1 cellular context compared by ENCODE assay signal in the genomic region with DNA sequence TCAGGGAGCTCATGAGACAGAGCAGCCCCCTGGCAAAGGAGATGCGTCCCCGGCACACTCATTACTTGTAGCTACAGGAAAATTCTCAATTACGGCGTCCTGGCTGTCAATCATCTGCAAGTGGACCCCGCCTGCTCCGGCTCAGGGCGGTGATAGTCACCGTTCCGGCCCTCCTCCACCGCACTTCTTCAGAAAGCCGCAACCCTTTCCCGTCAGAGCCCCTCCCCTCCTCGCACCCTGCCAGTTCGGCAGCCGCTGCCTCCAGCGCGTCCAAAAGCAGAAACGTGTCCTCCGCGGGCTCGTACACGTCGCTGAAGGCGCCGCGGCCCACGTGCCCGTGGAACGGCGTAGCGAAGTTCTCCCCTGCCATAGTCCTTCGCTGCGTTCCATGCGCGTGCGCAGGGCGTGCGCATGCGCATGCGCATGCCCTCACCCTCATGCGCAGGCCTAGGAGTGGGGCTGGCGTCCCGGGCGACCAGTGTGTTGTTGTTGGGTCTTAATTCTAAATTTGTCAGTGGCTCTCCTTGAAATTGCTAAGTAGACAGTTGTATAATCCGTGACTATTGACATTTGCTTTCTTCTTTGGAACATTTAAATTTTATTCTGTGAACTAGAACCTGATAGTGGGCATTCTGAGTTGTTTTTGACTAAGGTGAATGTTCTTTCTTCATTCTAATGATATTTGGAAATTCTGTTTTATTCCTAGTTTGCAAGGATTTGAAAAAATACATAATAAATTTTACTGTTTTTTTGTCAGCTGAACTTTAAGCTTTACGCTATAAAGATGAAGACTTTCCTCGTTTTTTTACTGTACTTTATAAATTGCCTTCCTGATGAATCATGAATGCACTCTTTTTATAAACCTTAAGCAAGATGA.
TF ChIP-seq lines count a peak whose summit lies in the region.

No MANE protein-coding gene starts in this region.

TF ChIP-seq in HepG2, 621 proteins besides CTCF, POLR2A, EP300 and RAD21 (continued from another document and continues in another):
- TF ChIP-seq ZNF33B (CRISPR knock-in tag; IDR thresholded peaks at IDR 0.05): peak; percentile 99; the same call in 1 of the 2 replicates
- TF ChIP-seq, protein P1, sequence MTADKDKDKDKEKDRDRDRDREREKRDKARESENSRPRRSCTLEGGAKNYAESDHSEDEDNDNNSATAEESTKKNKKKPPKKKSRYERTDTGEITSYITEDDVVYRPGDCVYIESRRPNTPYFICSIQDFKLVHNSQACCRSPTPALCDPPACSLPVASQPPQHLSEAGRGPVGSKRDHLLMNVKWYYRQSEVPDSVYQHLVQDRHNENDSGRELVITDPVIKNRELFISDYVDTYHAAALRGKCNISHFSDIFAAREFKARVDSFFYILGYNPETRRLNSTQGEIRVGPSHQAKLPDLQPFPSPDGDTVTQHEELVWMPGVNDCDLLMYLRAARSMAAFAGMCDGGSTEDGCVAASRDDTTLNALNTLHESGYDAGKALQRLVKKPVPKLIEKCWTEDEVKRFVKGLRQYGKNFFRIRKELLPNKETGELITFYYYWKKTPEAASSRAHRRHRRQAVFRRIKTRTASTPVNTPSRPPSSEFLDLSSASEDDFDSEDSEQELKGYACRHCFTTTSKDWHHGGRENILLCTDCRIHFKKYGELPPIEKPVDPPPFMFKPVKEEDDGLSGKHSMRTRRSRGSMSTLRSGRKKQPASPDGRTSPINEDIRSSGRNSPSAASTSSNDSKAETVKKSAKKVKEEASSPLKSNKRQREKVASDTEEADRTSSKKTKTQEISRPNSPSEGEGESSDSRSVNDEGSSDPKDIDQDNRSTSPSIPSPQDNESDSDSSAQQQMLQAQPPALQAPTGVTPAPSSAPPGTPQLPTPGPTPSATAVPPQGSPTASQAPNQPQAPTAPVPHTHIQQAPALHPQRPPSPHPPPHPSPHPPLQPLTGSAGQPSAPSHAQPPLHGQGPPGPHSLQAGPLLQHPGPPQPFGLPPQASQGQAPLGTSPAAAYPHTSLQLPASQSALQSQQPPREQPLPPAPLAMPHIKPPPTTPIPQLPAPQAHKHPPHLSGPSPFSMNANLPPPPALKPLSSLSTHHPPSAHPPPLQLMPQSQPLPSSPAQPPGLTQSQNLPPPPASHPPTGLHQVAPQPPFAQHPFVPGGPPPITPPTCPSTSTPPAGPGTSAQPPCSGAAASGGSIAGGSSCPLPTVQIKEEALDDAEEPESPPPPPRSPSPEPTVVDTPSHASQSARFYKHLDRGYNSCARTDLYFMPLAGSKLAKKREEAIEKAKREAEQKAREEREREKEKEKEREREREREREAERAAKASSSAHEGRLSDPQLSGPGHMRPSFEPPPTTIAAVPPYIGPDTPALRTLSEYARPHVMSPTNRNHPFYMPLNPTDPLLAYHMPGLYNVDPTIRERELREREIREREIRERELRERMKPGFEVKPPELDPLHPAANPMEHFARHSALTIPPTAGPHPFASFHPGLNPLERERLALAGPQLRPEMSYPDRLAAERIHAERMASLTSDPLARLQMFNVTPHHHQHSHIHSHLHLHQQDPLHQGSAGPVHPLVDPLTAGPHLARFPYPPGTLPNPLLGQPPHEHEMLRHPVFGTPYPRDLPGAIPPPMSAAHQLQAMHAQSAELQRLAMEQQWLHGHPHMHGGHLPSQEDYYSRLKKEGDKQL (CRISPR knock-in tag; IDR thresholded peaks at IDR 0.05; ENCODE audit: low read depth): peak; percentile 62
- TF ChIP-seq, protein P2, sequence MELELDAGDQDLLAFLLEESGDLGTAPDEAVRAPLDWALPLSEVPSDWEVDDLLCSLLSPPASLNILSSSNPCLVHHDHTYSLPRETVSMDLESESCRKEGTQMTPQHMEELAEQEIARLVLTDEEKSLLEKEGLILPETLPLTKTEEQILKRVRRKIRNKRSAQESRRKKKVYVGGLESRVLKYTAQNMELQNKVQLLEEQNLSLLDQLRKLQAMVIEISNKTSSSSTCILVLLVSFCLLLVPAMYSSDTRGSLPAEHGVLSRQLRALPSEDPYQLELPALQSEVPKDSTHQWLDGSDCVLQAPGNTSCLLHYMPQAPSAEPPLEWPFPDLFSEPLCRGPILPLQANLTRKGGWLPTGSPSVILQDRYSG (CRISPR knock-in tag; IDR thresholded peaks at IDR 0.05): peak; percentile 92
- TF ChIP-seq GTF3A (CRISPR knock-in tag; conservative IDR thresholded peaks at IDR 0.05): no peak; the same call in 1 of the 2 replicates
- TF ChIP-seq NCOA2 (CRISPR knock-in tag; IDR thresholded peaks at IDR 0.05): peak; percentile 79
- TF ChIP-seq, protein P3, sequence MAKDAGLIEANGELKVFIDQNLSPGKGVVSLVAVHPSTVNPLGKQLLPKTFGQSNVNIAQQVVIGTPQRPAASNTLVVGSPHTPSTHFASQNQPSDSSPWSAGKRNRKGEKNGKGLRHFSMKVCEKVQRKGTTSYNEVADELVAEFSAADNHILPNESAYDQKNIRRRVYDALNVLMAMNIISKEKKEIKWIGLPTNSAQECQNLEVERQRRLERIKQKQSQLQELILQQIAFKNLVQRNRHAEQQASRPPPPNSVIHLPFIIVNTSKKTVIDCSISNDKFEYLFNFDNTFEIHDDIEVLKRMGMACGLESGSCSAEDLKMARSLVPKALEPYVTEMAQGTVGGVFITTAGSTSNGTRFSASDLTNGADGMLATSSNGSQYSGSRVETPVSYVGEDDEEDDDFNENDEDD (CRISPR knock-in tag; IDR thresholded peaks at IDR 0.05; ENCODE audit: borderline replicate concordance): peak; percentile 98
- no peak for TF ChIP-seq HNF4A (CRISPR knock-in tag; IDR thresholded peaks at IDR 0.05)
- TF ChIP-seq ZNF558 (CRISPR knock-in tag; IDR thresholded peaks at IDR 0.05; ENCODE audit: borderline replicate concordance): peak; percentile 93; the same call in 1 of the 2 replicates
- no peak for TF ChIP-seq HNRNPH1 (optimal IDR thresholded peaks at IDR 0.05; ENCODE audit: low read depth, low read length)
- peak; percentile 94; the same call in 1 of the 2 replicates for TF ChIP-seq ZNF101 (CRISPR knock-in tag; IDR thresholded peaks at IDR 0.05; ENCODE audit: borderline replicate concordance, low read depth)
- peak; percentile 95; the same call in 1 of the 2 replicates for TF ChIP-seq ZNF124 (CRISPR knock-in tag; IDR thresholded peaks at IDR 0.05)
- peak; percentile 98 for TF ChIP-seq KDM2A (CRISPR knock-in tag; IDR thresholded peaks at IDR 0.05; ENCODE audit: borderline replicate concordance, low read depth)
- TF ChIP-seq, protein P4, sequence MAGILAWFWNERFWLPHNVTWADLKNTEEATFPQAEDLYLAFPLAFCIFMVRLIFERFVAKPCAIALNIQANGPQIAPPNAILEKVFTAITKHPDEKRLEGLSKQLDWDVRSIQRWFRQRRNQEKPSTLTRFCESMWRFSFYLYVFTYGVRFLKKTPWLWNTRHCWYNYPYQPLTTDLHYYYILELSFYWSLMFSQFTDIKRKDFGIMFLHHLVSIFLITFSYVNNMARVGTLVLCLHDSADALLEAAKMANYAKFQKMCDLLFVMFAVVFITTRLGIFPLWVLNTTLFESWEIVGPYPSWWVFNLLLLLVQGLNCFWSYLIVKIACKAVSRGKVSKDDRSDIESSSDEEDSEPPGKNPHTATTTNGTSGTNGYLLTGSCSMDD (CRISPR knock-in tag; IDR thresholded peaks at IDR 0.05): peak; percentile 95
- TF ChIP-seq, protein P5, sequence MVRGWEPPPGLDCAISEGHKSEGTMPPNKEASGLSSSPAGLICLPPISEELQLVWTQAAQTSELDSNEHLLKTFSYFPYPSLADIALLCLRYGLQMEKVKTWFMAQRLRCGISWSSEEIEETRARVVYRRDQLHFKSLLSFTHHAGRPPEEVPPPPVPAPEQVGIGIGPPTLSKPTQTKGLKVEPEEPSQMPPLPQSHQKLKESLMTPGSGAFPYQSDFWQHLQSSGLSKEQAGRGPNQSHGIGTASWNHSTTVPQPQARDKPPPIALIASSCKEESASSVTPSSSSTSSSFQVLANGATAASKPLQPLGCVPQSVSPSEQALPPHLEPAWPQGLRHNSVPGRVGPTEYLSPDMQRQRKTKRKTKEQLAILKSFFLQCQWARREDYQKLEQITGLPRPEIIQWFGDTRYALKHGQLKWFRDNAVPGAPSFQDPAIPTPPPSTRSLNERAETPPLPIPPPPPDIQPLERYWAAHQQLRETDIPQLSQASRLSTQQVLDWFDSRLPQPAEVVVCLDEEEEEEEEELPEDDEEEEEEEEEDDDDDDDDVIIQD (CRISPR knock-in tag; IDR thresholded peaks at IDR 0.05; ENCODE audit: low read depth): peak; percentile 91
- TF ChIP-seq, protein P6, sequence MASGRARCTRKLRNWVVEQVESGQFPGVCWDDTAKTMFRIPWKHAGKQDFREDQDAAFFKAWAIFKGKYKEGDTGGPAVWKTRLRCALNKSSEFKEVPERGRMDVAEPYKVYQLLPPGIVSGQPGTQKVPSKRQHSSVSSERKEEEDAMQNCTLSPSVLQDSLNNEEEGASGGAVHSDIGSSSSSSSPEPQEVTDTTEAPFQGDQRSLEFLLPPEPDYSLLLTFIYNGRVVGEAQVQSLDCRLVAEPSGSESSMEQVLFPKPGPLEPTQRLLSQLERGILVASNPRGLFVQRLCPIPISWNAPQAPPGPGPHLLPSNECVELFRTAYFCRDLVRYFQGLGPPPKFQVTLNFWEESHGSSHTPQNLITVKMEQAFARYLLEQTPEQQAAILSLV (CRISPR knock-in tag; IDR thresholded peaks at IDR 0.05; ENCODE audit: borderline replicate concordance): peak; percentile 99
- TF ChIP-seq, protein P7, sequence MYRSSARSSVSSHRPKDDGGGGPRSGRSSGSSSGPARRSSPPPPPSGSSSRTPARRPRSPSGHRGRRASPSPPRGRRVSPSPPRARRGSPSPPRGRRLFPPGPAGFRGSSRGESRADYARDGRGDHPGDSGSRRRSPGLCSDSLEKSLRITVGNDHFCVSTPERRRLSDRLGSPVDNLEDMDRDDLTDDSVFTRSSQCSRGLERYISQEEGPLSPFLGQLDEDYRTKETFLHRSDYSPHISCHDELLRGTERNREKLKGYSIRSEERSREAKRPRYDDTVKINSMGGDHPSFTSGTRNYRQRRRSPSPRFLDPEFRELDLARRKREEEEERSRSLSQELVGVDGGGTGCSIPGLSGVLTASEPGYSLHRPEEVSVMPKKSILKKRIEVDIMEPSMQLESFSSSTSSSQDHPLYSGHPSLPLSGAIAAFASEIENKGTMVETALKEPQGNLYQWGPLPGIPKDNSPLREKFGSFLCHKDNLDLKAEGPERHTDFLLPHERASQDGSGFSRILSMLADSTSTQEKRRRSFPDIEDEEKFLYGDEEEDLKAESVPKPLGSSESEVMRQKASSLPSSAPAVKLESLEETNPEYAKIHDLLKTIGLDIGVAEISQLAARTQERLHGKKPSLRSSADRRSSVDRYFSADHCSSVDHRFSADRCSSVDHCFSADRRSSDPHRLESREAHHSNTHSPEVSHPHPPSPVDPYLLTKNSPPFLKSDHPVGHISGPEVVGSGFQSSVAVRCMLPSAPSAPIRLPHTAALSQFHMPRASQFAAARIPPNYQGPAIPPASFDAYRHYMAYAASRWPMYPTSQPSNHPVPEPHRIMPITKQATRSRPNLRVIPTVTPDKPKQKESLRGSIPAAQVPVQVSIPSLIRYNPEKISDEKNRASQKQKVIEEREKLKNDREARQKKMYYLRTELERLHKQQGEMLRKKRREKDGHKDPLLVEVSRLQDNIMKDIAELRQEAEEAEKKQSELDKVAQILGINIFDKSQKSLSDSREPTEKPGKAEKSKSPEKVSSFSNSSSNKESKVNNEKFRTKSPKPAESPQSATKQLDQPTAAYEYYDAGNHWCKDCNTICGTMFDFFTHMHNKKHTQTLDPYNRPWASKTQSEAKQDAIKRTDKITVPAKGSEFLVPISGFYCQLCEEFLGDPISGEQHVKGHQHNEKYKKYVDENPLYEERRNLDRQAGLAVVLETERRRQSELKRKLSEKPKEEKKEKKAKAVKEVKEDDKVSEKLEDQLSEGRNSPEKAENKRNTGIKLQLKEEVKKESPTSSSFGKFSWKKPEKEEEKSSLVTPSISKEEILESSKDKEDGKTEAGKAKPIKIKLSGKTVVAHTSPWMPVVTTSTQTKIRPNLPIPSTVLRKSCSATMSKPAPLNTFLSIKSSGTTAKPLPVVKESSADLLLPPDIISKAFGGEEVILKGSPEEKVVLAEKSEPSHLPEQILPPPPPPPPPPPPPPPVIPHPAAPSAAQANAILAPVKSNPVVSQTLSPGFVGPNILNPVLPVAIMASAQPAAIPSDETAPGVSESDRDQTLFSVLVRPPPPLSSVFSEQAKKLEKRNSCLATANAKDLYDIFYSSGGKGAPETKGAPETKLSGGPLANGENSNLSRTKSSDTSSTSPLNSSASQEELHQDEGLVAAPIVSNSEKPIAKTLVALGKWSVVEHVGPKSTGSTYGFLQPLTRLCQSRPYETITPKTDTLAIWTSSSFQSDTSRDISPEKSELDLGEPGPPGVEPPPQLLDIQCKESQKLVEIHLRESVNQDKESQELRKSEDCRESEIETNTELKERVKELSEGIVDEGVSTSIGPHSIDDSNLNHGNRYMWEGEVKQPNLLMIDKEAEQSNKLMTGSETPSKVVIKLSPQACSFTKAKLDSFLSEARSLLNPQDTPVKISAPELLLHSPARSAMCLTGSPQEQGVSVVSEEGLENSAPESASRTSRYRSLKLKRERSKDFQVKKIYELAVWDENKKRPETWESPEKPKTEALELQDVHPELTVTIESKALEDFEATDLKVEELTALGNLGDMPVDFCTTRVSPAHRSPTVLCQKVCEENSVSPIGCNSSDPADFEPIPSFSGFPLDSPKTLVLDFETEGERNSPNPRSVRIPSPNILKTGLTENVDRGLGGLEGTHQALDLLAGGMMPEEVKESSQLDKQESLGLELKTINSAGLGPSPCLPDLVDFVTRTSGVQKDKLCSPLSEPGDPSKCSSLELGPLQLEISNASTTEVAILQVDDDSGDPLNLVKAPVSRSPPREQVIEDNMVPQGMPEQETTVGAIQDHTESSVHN (CRISPR knock-in tag; IDR thresholded peaks at IDR 0.05): peak; percentile 99
- peak; percentile 81 for TF ChIP-seq BHLHE40 (IDR thresholded peaks at IDR 0.05; ENCODE audit: low read length)
- TF ChIP-seq, protein P8, sequence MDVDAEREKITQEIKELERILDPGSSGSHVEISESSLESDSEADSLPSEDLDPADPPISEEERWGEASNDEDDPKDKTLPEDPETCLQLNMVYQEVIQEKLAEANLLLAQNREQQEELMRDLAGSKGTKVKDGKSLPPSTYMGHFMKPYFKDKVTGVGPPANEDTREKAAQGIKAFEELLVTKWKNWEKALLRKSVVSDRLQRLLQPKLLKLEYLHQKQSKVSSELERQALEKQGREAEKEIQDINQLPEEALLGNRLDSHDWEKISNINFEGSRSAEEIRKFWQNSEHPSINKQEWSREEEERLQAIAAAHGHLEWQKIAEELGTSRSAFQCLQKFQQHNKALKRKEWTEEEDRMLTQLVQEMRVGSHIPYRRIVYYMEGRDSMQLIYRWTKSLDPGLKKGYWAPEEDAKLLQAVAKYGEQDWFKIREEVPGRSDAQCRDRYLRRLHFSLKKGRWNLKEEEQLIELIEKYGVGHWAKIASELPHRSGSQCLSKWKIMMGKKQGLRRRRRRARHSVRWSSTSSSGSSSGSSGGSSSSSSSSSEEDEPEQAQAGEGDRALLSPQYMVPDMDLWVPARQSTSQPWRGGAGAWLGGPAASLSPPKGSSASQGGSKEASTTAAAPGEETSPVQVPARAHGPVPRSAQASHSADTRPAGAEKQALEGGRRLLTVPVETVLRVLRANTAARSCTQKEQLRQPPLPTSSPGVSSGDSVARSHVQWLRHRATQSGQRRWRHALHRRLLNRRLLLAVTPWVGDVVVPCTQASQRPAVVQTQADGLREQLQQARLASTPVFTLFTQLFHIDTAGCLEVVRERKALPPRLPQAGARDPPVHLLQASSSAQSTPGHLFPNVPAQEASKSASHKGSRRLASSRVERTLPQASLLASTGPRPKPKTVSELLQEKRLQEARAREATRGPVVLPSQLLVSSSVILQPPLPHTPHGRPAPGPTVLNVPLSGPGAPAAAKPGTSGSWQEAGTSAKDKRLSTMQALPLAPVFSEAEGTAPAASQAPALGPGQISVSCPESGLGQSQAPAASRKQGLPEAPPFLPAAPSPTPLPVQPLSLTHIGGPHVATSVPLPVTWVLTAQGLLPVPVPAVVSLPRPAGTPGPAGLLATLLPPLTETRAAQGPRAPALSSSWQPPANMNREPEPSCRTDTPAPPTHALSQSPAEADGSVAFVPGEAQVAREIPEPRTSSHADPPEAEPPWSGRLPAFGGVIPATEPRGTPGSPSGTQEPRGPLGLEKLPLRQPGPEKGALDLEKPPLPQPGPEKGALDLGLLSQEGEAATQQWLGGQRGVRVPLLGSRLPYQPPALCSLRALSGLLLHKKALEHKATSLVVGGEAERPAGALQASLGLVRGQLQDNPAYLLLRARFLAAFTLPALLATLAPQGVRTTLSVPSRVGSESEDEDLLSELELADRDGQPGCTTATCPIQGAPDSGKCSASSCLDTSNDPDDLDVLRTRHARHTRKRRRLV (CRISPR knock-in tag; IDR thresholded peaks at IDR 0.05): peak; percentile 88; the same call in 1 of the 2 replicates
- 0 out of 2 replicates have a peak, but pooled peaks have one; percentile 65 for TF ChIP-seq ZNF530 (CRISPR knock-in tag; IDR thresholded peaks at IDR 0.05; ENCODE audit: low read depth)
